In the genomic region with DNA sequence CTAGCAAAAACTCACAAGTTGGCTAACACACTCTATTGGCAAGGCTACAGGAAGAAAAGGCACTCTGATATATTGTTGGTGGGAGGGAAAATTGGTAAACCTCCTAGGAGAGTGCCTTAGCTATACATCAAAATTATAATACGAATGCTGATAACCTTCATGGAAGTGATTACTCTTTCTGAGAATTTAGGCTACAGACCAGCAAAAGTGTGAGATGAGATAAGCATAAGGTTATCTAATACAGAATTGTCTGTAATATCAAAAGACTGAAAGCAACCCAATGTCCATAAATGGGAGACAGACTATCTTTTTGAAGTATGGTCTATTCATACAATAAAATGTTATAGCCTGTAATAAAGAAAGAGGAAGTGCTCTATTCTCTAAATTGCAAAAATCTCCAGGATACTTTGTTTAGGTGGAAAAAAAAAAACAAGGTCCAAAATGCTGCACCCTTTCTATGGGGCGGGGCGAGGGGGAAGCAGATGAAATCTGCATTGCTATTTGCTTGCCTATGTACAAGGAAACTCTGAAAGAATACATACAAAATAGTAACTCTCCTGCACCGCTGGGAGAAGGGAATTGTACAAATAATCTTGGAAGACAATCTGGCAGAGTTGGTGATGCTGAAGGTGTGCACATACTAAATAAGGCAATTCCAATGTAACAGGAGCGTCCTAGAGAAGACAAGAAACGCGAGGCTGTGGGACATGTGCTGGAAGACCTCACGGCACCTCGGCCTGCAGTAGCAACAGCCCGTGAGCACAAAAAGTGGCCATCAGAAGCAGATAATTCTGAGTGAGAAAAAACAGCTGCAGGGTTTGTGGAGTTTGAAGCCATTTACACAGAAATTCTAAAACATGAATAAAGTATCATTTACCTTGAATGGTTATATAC, we compare ENCODE assay signal across 12 cellular contexts.
DNase-seq lines count a peak whose midpoint lies in the region; ATAC-seq, FAIRE-seq and TF ChIP-seq lines count a peak whose summit lies in the region.
"Had no signal": no experiment of that assay in that cellular context is flagged by ENCODE, and none has a peak within 500 bp of the region (broad histone marks: within the 10 kb centered on the region; RNA-seq: fewer than 3 reads in every experiment).

No MANE protein-coding gene starts in this region.

- no peak for TF ChIP-seq RAD21 in SK-N-SH (IDR thresholded peaks at IDR 0.05; ENCODE audit: low read length)

- H3K27ac ChIP-seq in SK-N-SH (ENCODE audit: low read depth in 2 of 2, low read length in 1 of 2) (peak overlapping the region; percentile 80 to 99), PC-9 (peak overlapping the region; percentile 80), endothelial cell of umbilical vein (ENCODE audit: insufficient read depth, low read depth, low read length) (peak overlapping the region; percentile 88), psoas muscle (peak overlapping the region; percentile 87), testis (no peak overlapping the region)

- H3K9me3 ChIP-seq in SK-N-SH (no peaks in the 10 kb centered on the region), PC-9 (ENCODE audit: insufficient read depth, low read depth) (no peaks in the 10 kb centered on the region), endothelial cell of umbilical vein (replicated peaks; ENCODE audit: control insufficient read depth, insufficient read depth, low read length) (no peaks in the 10 kb centered on the region), psoas muscle (no peaks in the 10 kb centered on the region), testis (no peaks in the 10 kb centered on the region)

- intact Hi-C loops in PC-9 (cut with micrococcal nuclease; ENCODE audit: unreplicated experiment) = loop anchor here (5.0 kb wide), 1 partner anchor 42 kb away; no protein-coding TSS in a partner anchor
- intact Hi-C loops in endothelial cell of umbilical vein (cut with micrococcal nuclease) = no loop called here
- intact Hi-C loops in psoas muscle (cut with DNase I) = no loop called here
- intact Hi-C loops in testis (cut with DNase I; ENCODE audit: low total_unique reads) = no loop called here

- no peak for FAIRE-seq in endothelial cell of umbilical vein (lab: Jason Lieb, UNC)

- no peaks in the 10 kb centered on the region for H3K9me1 ChIP-seq in endothelial cell of umbilical vein (replicated peaks; ENCODE audit: control insufficient read depth, extremely low read depth, insufficient read depth, low read length)

- peaks cover 43 to 72% of the 10 kb centered on the region in 2 experiments for H3K36me3 ChIP-seq in SK-N-SH (replicated peaks in 1 of 2; ENCODE audit: control insufficient read depth in 1 of 2, insufficient read depth in 2 of 2, low read length in 1 of 2)
- H3K36me3 ChIP-seq in PC-9 (ENCODE audit: low read depth) = peaks cover 15% of the 10 kb centered on the region; the same call in 1 of the 2 replicates
- peaks cover 10% of the 10 kb centered on the region in 2 experiments for H3K36me3 ChIP-seq in endothelial cell of umbilical vein (ENCODE audit: control insufficient read depth in 2 of 2, extremely low read depth in 1 of 2, insufficient read depth in 2 of 2, low read length in 2 of 2)
- no peaks in the 10 kb centered on the region for H3K36me3 ChIP-seq in psoas muscle (ENCODE audit: insufficient read depth in 1 of 2, low read depth in 1 of 2)
- no peaks in the 10 kb centered on the region for H3K36me3 ChIP-seq in testis (ENCODE audit: low read depth, missing control alignments)

- no peak for TF ChIP-seq EP300 in SK-N-SH (IDR thresholded peaks at IDR 0.05; ENCODE audit: borderline replicate concordance in 1 of 2, low read depth in 1 of 2, low read length in 1 of 2)

- BruUV-seq in PC-9 (replicated peaks; lab: Mats Ljungman, UMichigan) = no TSS peak
- no TSS peak for BruUV-seq in endothelial cell of umbilical vein (replicated peaks; lab: Mats Ljungman, UMichigan)

- H3K9ac ChIP-seq in SK-N-SH (peak overlapping the region; percentile 67; the same call in 1 of the 2 replicates), endothelial cell of umbilical vein (replicated peaks; ENCODE audit: extremely low read depth, insufficient read depth, low read length) (peak overlapping the region; percentile 46)

- no peak for ATAC-seq in SK-N-SH treated with all-trans-retinoic acid at 6 μM for 48 hours
- ATAC-seq in psoas muscle = peak in 1 of 4 donors; percentile 21
- no peak for ATAC-seq in HG02884 (IDR thresholded peaks at IDR 0.05; ENCODE audit: unreplicated experiment)
- ATAC-seq in GM21717 (IDR thresholded peaks at IDR 0.05; ENCODE audit: unreplicated experiment) = no peak

- H3K27me3 ChIP-seq in SK-N-SH (ENCODE audit: insufficient read depth) (no peaks in the 10 kb centered on the region), PC-9 (ENCODE audit: insufficient read depth, low read depth) (no peaks in the 10 kb centered on the region), endothelial cell of umbilical vein (ENCODE audit: control insufficient read depth in 2 of 2, insufficient read depth in 2 of 2, low read length in 2 of 2) (no peaks in the 10 kb centered on the region), psoas muscle (ENCODE audit: insufficient read depth in 3 of 3, low read length in 2 of 3) (no peaks in the 10 kb centered on the region), testis (no peaks in the 10 kb centered on the region)

- H3K79me2 ChIP-seq in SK-N-SH (ENCODE audit: insufficient read depth) = peaks cover 94% of the 10 kb centered on the region
- H3K79me2 ChIP-seq in PC-9 (ENCODE audit: low read depth) = peaks cover 31% of the 10 kb centered on the region
- peaks cover 66% of the 10 kb centered on the region for H3K79me2 ChIP-seq in endothelial cell of umbilical vein (ENCODE audit: control insufficient read depth, insufficient read depth, low read length)

- TF ChIP-seq CTCF in SK-N-SH (IDR thresholded peaks at IDR 0.05) (no peak), PC-9 (conservative IDR thresholded peaks at IDR 0.05) (no peak), endothelial cell of umbilical vein (IDR thresholded peaks at IDR 0.05; ENCODE audit: extremely low read depth in 1 of 2, insufficient read depth in 1 of 2, low read depth in 1 of 2, low read length in 2 of 2) (no peak), psoas muscle (IDR thresholded peaks at IDR 0.05) (no peak), testis (IDR thresholded peaks at IDR 0.05) (no peak)

- H4K20me1 ChIP-seq in SK-N-SH (ENCODE audit: insufficient read depth) (no peaks in the 10 kb centered on the region), PC-9 (ENCODE audit: insufficient read depth) (no peaks in the 10 kb centered on the region), endothelial cell of umbilical vein (replicated peaks; ENCODE audit: control insufficient read depth, extremely low read depth, insufficient read depth, low read length) (no peaks in the 10 kb centered on the region)

- POLR2A ChIA-PET in SK-N-SH (lab: Yijun Ruan, JAX) (no interaction called here), PC-9 (lab: Charles Lee; ENCODE audit: unreplicated experiment) (no interaction called here), endothelial cell of umbilical vein (lab: Charles Lee) (interaction anchor here (0.6 kb wide), 1 partner anchor 20 kb away, joined by 3 read pairs; no protein-coding TSS in a partner anchor)

- WGBS in SK-N-SH (ENCODE audit: low lambda C conversion rate) = 91% methylated on average over 10 of the region's 10 CpGs
- WGBS in psoas muscle, 3 donors = 64 to 74% (median 70%) methylated on average over 10 of the region's 10 CpGs
- WGBS in testis, 2 donors = 67 to 70% methylated on average over 10 of the region's 10 CpGs

- H3K4me3 ChIP-seq in SK-N-SH (ENCODE audit: low read depth in 2 of 2, low read length in 1 of 2) (no peak overlapping the region), PC-9 (no peak overlapping the region), endothelial cell of umbilical vein (replicated peaks in 1 of 3; ENCODE audit: insufficient read depth in 1 of 3, low read depth in 1 of 3, low read length in 3 of 3) (no peak overlapping the region), psoas muscle (no peak overlapping the region), testis (no peak overlapping the region)

- H3K4me2 ChIP-seq in SK-N-SH = peak overlapping the region; percentile 46; the same call in 1 of the 2 replicates
- no peak overlapping the region for H3K4me2 ChIP-seq in PC-9
- no peak overlapping the region for H3K4me2 ChIP-seq in endothelial cell of umbilical vein (ENCODE audit: insufficient read depth, low read length)

- dilution Hi-C loops in endothelial cell of umbilical vein (cut with MboI; ENCODE audit: extremely low pct_ligation_motif_present, low sequenced_read_pairs) = no loop called here

- H3K4me1 ChIP-seq in SK-N-SH (ENCODE audit: control insufficient read depth in 1 of 2, insufficient read depth in 2 of 2, low read depth in 1 of 2, low read length in 1 of 2) (peaks cover 42 to 47% of the 10 kb centered on the region in 2 experiments), PC-9 (replicated peaks; ENCODE audit: insufficient read depth) (peaks cover 20% of the 10 kb centered on the region), endothelial cell of umbilical vein (ENCODE audit: control insufficient read depth, extremely low read depth, insufficient read depth, low read length) (peaks cover 56% of the 10 kb centered on the region), psoas muscle (peaks cover 39% of the 10 kb centered on the region), testis (peaks cover 5% of the 10 kb centered on the region)

- H3F3A ChIP-seq in SK-N-SH (replicated peaks; ENCODE audit: insufficient read depth) = peaks cover 66% of the 10 kb centered on the region
- peaks cover 45% of the 10 kb centered on the region for H3F3A ChIP-seq in PC-9 (ENCODE audit: insufficient read depth, low read depth)

- CTCF ChIA-PET in SK-N-SH (lab: Yijun Ruan, JAX) = interaction anchor here (1.0 kb wide), 1 partner anchor 28 kb away, joined by 3 read pairs; no protein-coding TSS in a partner anchor
- CTCF ChIA-PET in PC-9 (lab: Charles Lee) = no interaction called here
- CTCF ChIA-PET in endothelial cell of umbilical vein (lab: Charles Lee) = interaction anchor here (4.0 kb wide), 1 partner anchor 25 kb away, joined by 23 read pairs; no protein-coding TSS in a partner anchor

- DNase-seq in SK-N-SH = no peak
- no peak for DNase-seq in PC-9
- no peak for DNase-seq in endothelial cell of umbilical vein (ENCODE audit: low read depth, low spot score)
- DNase-seq in psoas muscle = no peak
- DNase-seq in testis = no peak
- DNase-seq: cortex of kidney, DMS79 treated with DMSO at 0.1 percent for 48 hours, head of caudate nucleus, NCI-H1436 had no signal

- H3K9me2 ChIP-seq in SK-N-SH (no peaks in the 10 kb centered on the region), PC-9 (ENCODE audit: insufficient read depth) (no peaks in the 10 kb centered on the region)

- TF ChIP-seq POLR2A in endothelial cell of umbilical vein (IDR thresholded peaks at IDR 0.05; ENCODE audit: low read depth, low read length) (no peak), testis (IDR thresholded peaks at IDR 0.05) (no peak)

- H2AFZ ChIP-seq in SK-N-SH (ENCODE audit: low read depth) (no peak overlapping the region), PC-9 (no peak overlapping the region), endothelial cell of umbilical vein (ENCODE audit: low read depth, low read length) (no peak overlapping the region)

TF ChIP-seq in SK-N-SH, 30 proteins besides CTCF, POLR2A, EP300 and RAD21 (continues in another document):
- no peak for TF ChIP-seq FOXJ3 (CRISPR knock-in tag; IDR thresholded peaks at IDR 0.05)

TF ChIP-seq in SK-N-SH treated with all-trans-retinoic acid at 6 μM for 48 hours, 23 proteins besides CTCF, POLR2A, EP300 and RAD21 (continues in another document):
- TF ChIP-seq ZFP3 (CRISPR knock-in tag; IDR thresholded peaks at IDR 0.05) = no peak

Comparison
In these comparisons a context has a peak if more than half of its experiments do, and no peak if none do; other contexts are left out.
1. H3K27ac ChIP-seq: peak in SK-N-SH (2 of 2), PC-9 (single experiment), endothelial cell of umbilical vein (single experiment) and psoas muscle (single experiment); none in testis (0 of 2).